1 cellular context compared by ENCODE assay signal in the genomic region with DNA sequence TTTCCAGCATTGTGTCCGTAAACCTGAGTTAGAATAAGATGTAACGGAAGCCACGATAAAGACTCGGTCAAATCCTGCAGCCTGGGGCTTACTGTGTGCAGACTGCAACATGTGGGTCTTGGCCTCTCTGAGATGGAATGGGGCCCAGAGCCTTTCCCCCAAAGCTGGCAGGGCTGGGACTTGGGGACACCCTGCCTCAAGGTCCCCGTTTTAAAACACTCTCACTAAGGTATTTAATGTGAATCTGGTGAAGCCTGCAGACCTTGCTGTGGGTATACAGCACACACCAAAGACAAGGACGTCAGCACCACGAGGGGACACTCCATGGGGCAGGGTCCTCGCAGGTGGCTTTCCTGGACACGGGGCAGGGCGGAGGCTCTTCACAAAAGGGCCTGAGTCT.
TF ChIP-seq lines count a peak whose summit lies in the region.

No MANE protein-coding gene starts in this region.

TF ChIP-seq in GM12878, 131 proteins besides CTCF, POLR2A, EP300 and RAD21:
- TF ChIP-seq HCFC1 (IDR thresholded peaks at IDR 0.05; ENCODE audit: low read length) (no peak), HDGF (IDR thresholded peaks at IDR 0.05) (no peak), POU2F2 (IDR thresholded peaks at IDR 0.05; ENCODE audit: borderline replicate concordance, low read depth, low read length) (no peak), IKZF1 (conservative IDR thresholded peaks at IDR 0.05) (no peak), RUNX3 (IDR thresholded peaks at IDR 0.05; ENCODE audit: low read length) (no peak), EGR1 (IDR thresholded peaks at IDR 0.05; ENCODE audit: borderline replicate concordance in 1 of 2, low read depth in 2 of 2, low read length in 2 of 2) (no peak), FOXK2 (IDR thresholded peaks at IDR 0.05) (no peak), ZNF207 (IDR thresholded peaks at IDR 0.05; ENCODE audit: borderline replicate concordance) (no peak), RB1 (IDR thresholded peaks at IDR 0.05; ENCODE audit: borderline replicate concordance) (no peak), ZSCAN29 (IDR thresholded peaks at IDR 0.05) (no peak), STAT3 (IDR thresholded peaks at IDR 0.05; ENCODE audit: low read depth, low read length) (no peak), TCF7 (IDR thresholded peaks at IDR 0.05; ENCODE audit: borderline replicate concordance) (no peak), NRF1 (conservative IDR thresholded peaks at IDR 0.05; ENCODE audit: low read depth, low read length) (no peak)
- TF ChIP-seq, protein P1, sequence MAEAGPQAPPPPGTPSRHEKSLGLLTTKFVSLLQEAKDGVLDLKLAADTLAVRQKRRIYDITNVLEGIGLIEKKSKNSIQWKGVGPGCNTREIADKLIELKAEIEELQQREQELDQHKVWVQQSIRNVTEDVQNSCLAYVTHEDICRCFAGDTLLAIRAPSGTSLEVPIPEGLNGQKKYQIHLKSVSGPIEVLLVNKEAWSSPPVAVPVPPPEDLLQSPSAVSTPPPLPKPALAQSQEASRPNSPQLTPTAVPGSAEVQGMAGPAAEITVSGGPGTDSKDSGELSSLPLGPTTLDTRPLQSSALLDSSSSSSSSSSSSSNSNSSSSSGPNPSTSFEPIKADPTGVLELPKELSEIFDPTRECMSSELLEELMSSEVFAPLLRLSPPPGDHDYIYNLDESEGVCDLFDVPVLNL (IDR thresholded peaks at IDR 0.05; ENCODE audit: low read depth, low read length) = no peak
- TF ChIP-seq, protein P2, sequence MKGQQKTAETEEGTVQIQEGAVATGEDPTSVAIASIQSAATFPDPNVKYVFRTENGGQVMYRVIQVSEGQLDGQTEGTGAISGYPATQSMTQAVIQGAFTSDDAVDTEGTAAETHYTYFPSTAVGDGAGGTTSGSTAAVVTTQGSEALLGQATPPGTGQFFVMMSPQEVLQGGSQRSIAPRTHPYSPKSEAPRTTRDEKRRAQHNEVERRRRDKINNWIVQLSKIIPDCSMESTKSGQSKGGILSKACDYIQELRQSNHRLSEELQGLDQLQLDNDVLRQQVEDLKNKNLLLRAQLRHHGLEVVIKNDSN (IDR thresholded peaks at IDR 0.05; ENCODE audit: borderline replicate concordance, extremely low read length, insufficient read depth, low read depth, low read length) = no peak
- TF ChIP-seq, protein P3, sequence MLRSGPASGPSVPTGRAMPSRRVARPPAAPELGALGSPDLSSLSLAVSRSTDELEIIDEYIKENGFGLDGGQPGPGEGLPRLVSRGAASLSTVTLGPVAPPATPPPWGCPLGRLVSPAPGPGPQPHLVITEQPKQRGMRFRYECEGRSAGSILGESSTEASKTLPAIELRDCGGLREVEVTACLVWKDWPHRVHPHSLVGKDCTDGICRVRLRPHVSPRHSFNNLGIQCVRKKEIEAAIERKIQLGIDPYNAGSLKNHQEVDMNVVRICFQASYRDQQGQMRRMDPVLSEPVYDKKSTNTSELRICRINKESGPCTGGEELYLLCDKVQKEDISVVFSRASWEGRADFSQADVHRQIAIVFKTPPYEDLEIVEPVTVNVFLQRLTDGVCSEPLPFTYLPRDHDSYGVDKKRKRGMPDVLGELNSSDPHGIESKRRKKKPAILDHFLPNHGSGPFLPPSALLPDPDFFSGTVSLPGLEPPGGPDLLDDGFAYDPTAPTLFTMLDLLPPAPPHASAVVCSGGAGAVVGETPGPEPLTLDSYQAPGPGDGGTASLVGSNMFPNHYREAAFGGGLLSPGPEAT (IDR thresholded peaks at IDR 0.05; ENCODE audit: low read depth) = no peak
- TF ChIP-seq, protein P4, sequence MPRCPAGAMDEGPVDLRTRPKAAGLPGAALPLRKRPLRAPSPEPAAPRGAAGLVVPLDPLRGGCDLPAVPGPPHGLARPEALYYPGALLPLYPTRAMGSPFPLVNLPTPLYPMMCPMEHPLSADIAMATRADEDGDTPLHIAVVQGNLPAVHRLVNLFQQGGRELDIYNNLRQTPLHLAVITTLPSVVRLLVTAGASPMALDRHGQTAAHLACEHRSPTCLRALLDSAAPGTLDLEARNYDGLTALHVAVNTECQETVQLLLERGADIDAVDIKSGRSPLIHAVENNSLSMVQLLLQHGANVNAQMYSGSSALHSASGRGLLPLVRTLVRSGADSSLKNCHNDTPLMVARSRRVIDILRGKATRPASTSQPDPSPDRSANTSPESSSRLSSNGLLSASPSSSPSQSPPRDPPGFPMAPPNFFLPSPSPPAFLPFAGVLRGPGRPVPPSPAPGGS (IDR thresholded peaks at IDR 0.05; ENCODE audit: borderline replicate concordance, insufficient read depth, low read depth, low read length, poor library complexity, severe bottlenecking) = no peak
